In genomic region chr6:136250686-136251008, GRCh38 we compare ENCODE assay signal across 8 cellular contexts. TPM values are rescaled to one million over a fixed set of nuclear protein-coding genes. Genes with fewer than 3 reads are reported as not detected.
DNase-seq lines count a peak whose midpoint lies in the region; ATAC-seq and TF ChIP-seq lines count a peak whose summit lies in the region.

No MANE protein-coding gene starts in this region.

- CTCF ChIA-PET in activated CD4-positive, alpha-beta T cell treated with anti-CD3 and anti-CD28 coated beads, Interleukin-2, amount 10 ng/mL, durations not matched to agents 7 days and 5 days (lab: Charles Lee) = interaction anchor here (0.5 to 2.6 kb wide), 8 partner anchors 12 to 1309 kb away, joined by 3 to 10 read pairs (median 4); no protein-coding TSS in a partner anchor
- CTCF ChIA-PET in activated CD8-positive, alpha-beta T cell treated with anti-CD3 and anti-CD28 coated beads for 36 hours (lab: Charles Lee) = interaction anchor here (0.7 to 1.4 kb wide), 6 partner anchors 10 to 885 kb away, joined by 3 to 5 read pairs (median 3); partner anchors contain the start of gene BCLAF1

- H3K9ac ChIP-seq in iPS-18a (ENCODE audit: low read length) = peak overlapping the region; percentile 68
- H3K9ac ChIP-seq in stomach smooth muscle (ENCODE audit: low read length in 2 of 2) = peak overlapping the region; percentile 62 to 71

- H3K4me3 ChIP-seq in iPS-18a (ENCODE audit: low read length) (peak overlapping the region; percentile 98), stomach smooth muscle (ENCODE audit: low read length in 2 of 2) (peak overlapping the region; percentile 82 to 89)

- H3K36me3 Mint-ChIP-seq in activated CD4-positive, alpha-beta T cell treated with anti-CD3 and anti-CD28 coated beads, Interleukin-2, amount 10 ng/mL, durations not matched to agents 7 days and 5 days (ENCODE audit: low read depth) = peaks cover 48% of the 10 kb centered on the region
- H3K36me3 Mint-ChIP-seq in activated CD8-positive, alpha-beta T cell treated with anti-CD3 and anti-CD28 coated beads for 36 hours (ENCODE audit: low read depth) = peaks cover 42% of the 10 kb centered on the region

- peak overlapping the region; percentile 89 for H3K27ac Mint-ChIP-seq in activated CD4-positive, alpha-beta T cell treated with anti-CD3 and anti-CD28 coated beads, Interleukin-2, amount 10 ng/mL, durations not matched to agents 7 days and 5 days
- H3K27ac Mint-ChIP-seq in activated CD8-positive, alpha-beta T cell treated with anti-CD3 and anti-CD28 coated beads for 36 hours = peak overlapping the region; percentile 93

- no peaks in the 10 kb centered on the region for H3K9me3 Mint-ChIP-seq in activated CD4-positive, alpha-beta T cell treated with anti-CD3 and anti-CD28 coated beads, Interleukin-2, amount 10 ng/mL, durations not matched to agents 7 days and 5 days
- H3K9me3 Mint-ChIP-seq in activated CD8-positive, alpha-beta T cell treated with anti-CD3 and anti-CD28 coated beads for 36 hours = no peaks in the 10 kb centered on the region

- no peaks in the 10 kb centered on the region for H3K4me1 ChIP-seq in iPS-18a (ENCODE audit: control insufficient read depth, low read depth, low read length)
- peaks cover 12% of the 10 kb centered on the region for H3K4me1 ChIP-seq in stomach smooth muscle (ENCODE audit: control insufficient read depth, insufficient read depth, low read length)

- no peak for DNase-seq in activated CD4-positive, alpha-beta T cell treated with anti-CD3 and anti-CD28 coated beads, Interleukin-2, amount 10 ng/mL, durations not matched to agents 7 days and 5 days
- DNase-seq in activated CD4-positive, alpha-beta T cell treated with anti-CD3 and anti-CD28 coated beads, Interleukin-2, amount 50 U/mL, for 4 hours = no peak
- no peak for DNase-seq in activated CD8-positive, alpha-beta T cell treated with anti-CD3 and anti-CD28 coated beads for 36 hours
- DNase-seq in ACHN (no peak), SK-N-DZ (ENCODE audit: low spot score) (no peak)

- H3K4me3 Mint-ChIP-seq in activated CD4-positive, alpha-beta T cell treated with anti-CD3 and anti-CD28 coated beads, Interleukin-2, amount 10 ng/mL, durations not matched to agents 7 days and 5 days = peak overlapping the region; percentile 89
- peak overlapping the region; percentile 91 for H3K4me3 Mint-ChIP-seq in activated CD8-positive, alpha-beta T cell treated with anti-CD3 and anti-CD28 coated beads for 36 hours

- POLR2A ChIA-PET in activated CD4-positive, alpha-beta T cell treated with anti-CD3 and anti-CD28 coated beads, Interleukin-2, amount 10 ng/mL, durations not matched to agents 7 days and 5 days (lab: Charles Lee) = interaction anchor here (0.9 to 1.5 kb wide), 2 partner anchors 18 to 39 kb away, joined by 3 to 13 read pairs; partner anchors contain the start of gene BCLAF1
- POLR2A ChIA-PET in activated CD8-positive, alpha-beta T cell treated with anti-CD3 and anti-CD28 coated beads for 36 hours (lab: Charles Lee) = interaction anchor here (0.5 to 6.4 kb wide), 17 partner anchors 8 to 752 kb away, joined by 3 to 88 read pairs (median 5); partner anchors contain the start of gene BCLAF1

- intact Hi-C loops in activated CD8-positive, alpha-beta T cell treated with anti-CD3 and anti-CD28 coated beads for 36 hours (cut with micrococcal nuclease) = loop anchor here (5.0 kb wide), 1 partner anchor 37 kb away; the partner anchor contains the start of gene BCLAF1

- no peaks in the 10 kb centered on the region for H3K27me3 Mint-ChIP-seq in activated CD4-positive, alpha-beta T cell treated with anti-CD3 and anti-CD28 coated beads, Interleukin-2, amount 10 ng/mL, durations not matched to agents 7 days and 5 days
- no peaks in the 10 kb centered on the region for H3K27me3 Mint-ChIP-seq in activated CD8-positive, alpha-beta T cell treated with anti-CD3 and anti-CD28 coated beads for 36 hours

- H3K27me3 ChIP-seq in iPS-18a (ENCODE audit: control insufficient read depth, insufficient read depth, low read length) (no peaks in the 10 kb centered on the region), stomach smooth muscle (ENCODE audit: control insufficient read depth in 1 of 2, insufficient read depth in 2 of 2, low read length in 2 of 2) (no peaks in the 10 kb centered on the region)

- no peak for TF ChIP-seq CTCF in activated CD8-positive, alpha-beta T cell treated with anti-CD3 and anti-CD28 coated beads for 36 hours (IDR thresholded peaks at IDR 0.05)

- in situ Hi-C loops in ACHN (cut with HindIII; ENCODE audit: low pct_ligation_motif_present, low pct_unique_long_range_greater_than_20kb, low sequenced_read_pairs) = no loop called here

- H3K9me3 ChIP-seq in iPS-18a (ENCODE audit: control insufficient read depth, low read depth, low read length) (no peaks in the 10 kb centered on the region), stomach smooth muscle (ENCODE audit: control insufficient read depth in 2 of 2, low read length in 2 of 2) (no peaks in the 10 kb centered on the region)

- peaks cover 61% of the 10 kb centered on the region for H3K4me1 Mint-ChIP-seq in activated CD4-positive, alpha-beta T cell treated with anti-CD3 and anti-CD28 coated beads, Interleukin-2, amount 10 ng/mL, durations not matched to agents 7 days and 5 days
- H3K4me1 Mint-ChIP-seq in activated CD8-positive, alpha-beta T cell treated with anti-CD3 and anti-CD28 coated beads for 36 hours (ENCODE audit: low read depth) = peaks cover 48% of the 10 kb centered on the region

- no peak overlapping the region for H3K27ac ChIP-seq in iPS-18a (ENCODE audit: low read length)
- no peak overlapping the region for H3K27ac ChIP-seq in stomach smooth muscle (ENCODE audit: low read length)

- ATAC-seq in HG03064 (IDR thresholded peaks at IDR 0.05; ENCODE audit: low read depth, unreplicated experiment) = peak; percentile 13
- peak; percentile 18 for ATAC-seq in activated CD8-positive, alpha-beta T cell treated with anti-CD3 and anti-CD28 coated beads for 36 hours

- H3K36me3 ChIP-seq in iPS-18a (ENCODE audit: control insufficient read depth, low read depth, low read length) (no peaks in the 10 kb centered on the region), stomach smooth muscle (ENCODE audit: control insufficient read depth in 2 of 2, insufficient read depth in 2 of 2, low read length in 2 of 2) (no peaks in the 10 kb centered on the region)

RNA-seq across cellular contexts. Expression of gene MTFR2, which starts 0.5 kb away (rescaled TPM):
- total RNA-seq in activated CD4-positive, alpha-beta T cell treated with anti-CD3 and anti-CD28 coated beads, Interleukin-2, amount 10 ng/mL, durations not matched to agents 7 days and 5 days = 10 to 100 TPM; 23.9 to 26.3 TPM
- 10 to 100 TPM; 20.9 to 23.9 TPM for total RNA-seq in activated CD8-positive, alpha-beta T cell treated with anti-CD3 and anti-CD28 coated beads for 36 hours
- 6.2 and 11.1 TPM in 2 replicates for polyA plus RNA-seq in SK-N-DZ (2014; cell fraction: cytosol; rRNA removed)
- 10.3 and 15.7 TPM in 2 replicates for polyA plus RNA-seq in SK-N-DZ (2014; cell fraction: nucleus; rRNA removed)

RNA-seq across cellular contexts. Expression of gene BCLAF1, which starts 39.0 kb away (rescaled TPM):
- 100 to 1,000 TPM; 147 to 164 TPM for total RNA-seq in activated CD4-positive, alpha-beta T cell treated with anti-CD3 and anti-CD28 coated beads, Interleukin-2, amount 10 ng/mL, durations not matched to agents 7 days and 5 days
- total RNA-seq in activated CD8-positive, alpha-beta T cell treated with anti-CD3 and anti-CD28 coated beads for 36 hours = 100 to 1,000 TPM; 128 to 137 TPM
- polyA plus RNA-seq in SK-N-DZ (2014; cell fraction: cytosol; rRNA removed) = 62.3 and 65.1 TPM in 2 replicates
- polyA plus RNA-seq in SK-N-DZ (2014; cell fraction: nucleus; rRNA removed) = 73.7 and 81.5 TPM in 2 replicates
